ENCODE assay signal across 8 cellular contexts in the genomic region with DNA sequence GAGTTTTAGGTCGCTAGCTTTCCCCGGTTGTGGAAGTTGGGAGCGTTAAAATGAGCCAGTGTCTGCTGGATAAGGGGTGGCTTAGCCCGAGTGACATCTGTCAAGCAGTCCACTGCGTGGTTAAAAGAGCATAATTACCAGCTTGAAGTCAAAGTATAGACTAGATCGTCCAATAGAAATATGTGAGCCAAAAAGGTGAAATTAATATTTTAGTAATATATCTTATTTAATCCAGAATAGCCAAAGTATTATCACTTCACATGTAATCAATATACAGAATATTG. TPM values are rescaled to one million over a fixed set of nuclear protein-coding genes. Genes with fewer than 3 reads are reported as not detected.
DNase-seq lines count a peak whose midpoint lies in the region; ATAC-seq, FAIRE-seq and TF ChIP-seq lines count a peak whose summit lies in the region.

No MANE protein-coding gene starts in this region.

- DNase-seq in DND-41: no peak
- DNase-seq in bronchial epithelial cell (ENCODE audit: low read depth): no peak
- DNase-seq in NCI-H128 (lab: John Stamatoyannopoulos, UW; ENCODE audit: unreplicated experiment): no peak
- DNase-seq in NCI-H226: no peak
- no peak for DNase-seq in activated CD4-positive, CD25-positive, alpha-beta regulatory T cell (lab: John Stamatoyannopoulos, UW)

- no peak for TF ChIP-seq CTCF in DND-41 (IDR thresholded peaks at IDR 0.05; ENCODE audit: borderline replicate concordance, extremely low read depth, low read length, poor library complexity, severe bottlenecking)
- no peak for TF ChIP-seq CTCF in bronchial epithelial cell (IDR thresholded peaks at IDR 0.05; ENCODE audit: insufficient read depth, low read length, severe bottlenecking)

- H3K27me3 ChIP-seq in DND-41 (ENCODE audit: insufficient read depth, low read length, poor library complexity): no peaks in the 10 kb centered on the region
- H3K27me3 ChIP-seq in bronchial epithelial cell (ENCODE audit: control insufficient read depth, insufficient read depth, low read length): no peaks in the 10 kb centered on the region
- no peaks in the 10 kb centered on the region for H3K27me3 ChIP-seq in mucosa of stomach (ENCODE audit: control insufficient read depth, insufficient read depth, low read length)

- H3K9ac ChIP-seq in DND-41 (ENCODE audit: low read depth, low read length): peak overlapping the region; percentile 67
- H3K9ac ChIP-seq in mucosa of stomach (ENCODE audit: low read length): peak overlapping the region; percentile 93

- no peak for FAIRE-seq in bronchial epithelial cell (lab: Jason Lieb, UNC)

- H4K20me1 ChIP-seq in DND-41 (ENCODE audit: insufficient read depth, low read length): no peaks in the 10 kb centered on the region

- peak overlapping the region; percentile 98 for H3K4me2 ChIP-seq in DND-41 (ENCODE audit: insufficient read depth, low read length)

- H3K36me3 ChIP-seq in DND-41 (ENCODE audit: insufficient read depth, low read length): no peaks in the 10 kb centered on the region
- no peaks in the 10 kb centered on the region for H3K36me3 ChIP-seq in bronchial epithelial cell (ENCODE audit: control insufficient read depth, insufficient read depth, low read length)
- H3K36me3 ChIP-seq in mucosa of stomach (ENCODE audit: control insufficient read depth, insufficient read depth, low read length): no peaks in the 10 kb centered on the region

- H3K4me3 ChIP-seq in DND-41 (ENCODE audit: low read depth in 1 of 2, low read length in 2 of 2) (peak overlapping the region; percentile 69 to 85), bronchial epithelial cell (ENCODE audit: low read depth, low read length) (peak overlapping the region; percentile 84), mucosa of stomach (ENCODE audit: low read length) (peak overlapping the region; percentile 94)

- peak overlapping the region; percentile 99 for H2AFZ ChIP-seq in DND-41 (ENCODE audit: low read depth, low read length)

- peaks cover 23% of the 10 kb centered on the region for H3K4me1 ChIP-seq in DND-41 (ENCODE audit: insufficient read depth, low read length)
- peaks cover 4% of the 10 kb centered on the region for H3K4me1 ChIP-seq in mucosa of stomach (ENCODE audit: control insufficient read depth, insufficient read depth, low read length)

- H3K27ac ChIP-seq in DND-41 (ENCODE audit: low read length): no peak overlapping the region

- peaks cover 3% of the 10 kb centered on the region; the same call in 1 of the 2 replicates for H3K79me2 ChIP-seq in DND-41 (ENCODE audit: insufficient read depth, low read length)

- ATAC-seq in DND-41 (ENCODE audit: insufficient read depth, low read depth): peak; percentile 27
- ATAC-seq in HG03354 (IDR thresholded peaks at IDR 0.05; ENCODE audit: poor library complexity, severe bottlenecking, unreplicated experiment): peak; percentile 31
- ATAC-seq in HG02763 (IDR thresholded peaks at IDR 0.05; ENCODE audit: unreplicated experiment): no peak

- H3K9me3 ChIP-seq in DND-41 (ENCODE audit: insufficient read depth, low read length, severe bottlenecking) (no peaks in the 10 kb centered on the region), mucosa of stomach (ENCODE audit: control insufficient read depth, low read length) (no peaks in the 10 kb centered on the region)

RNA-seq across cellular contexts. Expression of a gene that starts 0.7 kb away (rescaled TPM):
- 30.5 and 34.7 TPM in 2 replicates for total RNA-seq in bronchial epithelial cell

RNA-seq across cellular contexts. Expression of a gene that starts 17.7 kb away (rescaled TPM):
- total RNA-seq in bronchial epithelial cell: 122 and 183 TPM in 2 replicates

RNA-seq across cellular contexts. Expression of a gene that starts 52.3 kb away (rescaled TPM):
- total RNA-seq in bronchial epithelial cell: 0.53 and 0.90 TPM in 2 replicates
